ENCODE assay signal across 28 cellular contexts in the genomic region with DNA sequence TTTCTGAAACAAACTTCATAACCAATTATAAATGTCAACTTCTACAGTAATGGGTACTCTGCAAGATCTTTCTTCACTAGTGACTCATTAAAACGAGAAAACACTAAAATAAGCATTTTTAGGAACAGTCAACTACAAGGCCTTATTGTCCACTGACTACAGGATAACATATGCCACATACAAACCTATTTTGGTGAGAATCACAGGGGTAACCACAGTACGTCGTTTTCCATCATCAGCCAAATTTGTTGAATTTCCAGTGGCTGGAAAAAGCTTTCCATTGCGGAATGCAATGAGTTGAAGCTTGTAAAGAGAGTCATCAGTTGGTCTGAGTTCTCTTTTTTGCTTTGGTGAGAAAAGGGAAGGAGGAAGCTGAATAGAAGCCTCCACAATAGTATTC.
"Had no signal": no experiment of that assay in that cellular context is flagged by ENCODE, and none has a peak within 500 bp of the region (broad histone marks: within the 10 kb centered on the region; RNA-seq: fewer than 3 reads in every experiment).

No MANE protein-coding gene starts in this region.

- DNase-seq: hypothalamus; islet precursor cell; left ventricle myocardium inferior; mesendoderm; naive B cell; nucleus accumbens; pancreas; posterior cingulate gyrus; retina; right cardiac atrium; stimulated activated CD4-positive, alpha-beta T cell treated with anti-CD3 and anti-CD28 coated beads, Interleukin-12 subunit alpha, Interleukin-12 subunit beta, amount 100 ng/mL, for 4 hours; stimulated activated CD4-positive, alpha-beta T cell treated with anti-CD3 and anti-CD28 coated beads, Interleukin-15, amount 100 ng/mL, for 24 hours; stimulated activated CD4-positive, alpha-beta T cell treated with anti-CD3 and anti-CD28 coated beads, Interleukin-2, amount 100 ng/mL, for 24 hours; stimulated activated CD4-positive, alpha-beta T cell treated with anti-CD3 and anti-CD28 coated beads, Interleukin-4, amount 100 ng/mL, for 1 hour; stimulated activated naive CD4-positive, alpha-beta T cell; tibial artery; trophoblast cell; upper lobe of right lung had no signal

- H3K27ac ChIP-seq: left ventricle myocardium inferior, pancreas, prostate gland, skin epidermis, suprapubic skin, thoracic aorta, tibial artery, upper lobe of right lung had no signal

- H3K36me3 Mint-ChIP-seq: naive B cell; natural killer cell treated with Interleukin-12 subunit alpha and Interleukin-12 subunit beta and Interleukin-15 and Interleukin-18, amount 100 ng/mL, for 72 hours had no signal

- H3K4me1 Mint-ChIP-seq: naive B cell, neural crest cell had no signal

- H3K9me3 ChIP-seq: left ventricle myocardium inferior, pancreas, prostate gland, suprapubic skin, thoracic aorta, tibial artery, upper lobe of right lung had no signal

- H3K4me1 ChIP-seq: left ventricle myocardium inferior, pancreas, prostate gland, suprapubic skin, upper lobe of right lung had no signal

- H3K9me3 Mint-ChIP-seq: mesothelial cell of epicardium; natural killer cell treated with Interleukin-12 subunit alpha and Interleukin-12 subunit beta and Interleukin-15 and Interleukin-18, amount 100 ng/mL, for 72 hours; neural crest cell; stimulated activated naive CD8-positive, alpha-beta T cell treated with anti-CD3 and anti-CD28 coated beads, Interleukin-15, Interleukin-2, amounts not matched to agents 100 ng/mL and 50 ng/mL, for 24 hours had no signal

- ATAC-seq: natural killer cell treated with Interleukin-12 subunit alpha and Interleukin-12 subunit beta and Interleukin-15 and Interleukin-18, amount 100 ng/mL, for 72 hours; pancreas; right cardiac atrium; sciatic nerve; upper lobe of right lung had no signal

- H3K27me3 ChIP-seq: pancreas, suprapubic skin, tibial artery, upper lobe of right lung had no signal

- H3K36me3 ChIP-seq: left ventricle myocardium inferior, pancreas, prostate gland, thoracic aorta, upper lobe of right lung had no signal

- H3K27ac Mint-ChIP-seq: mesothelial cell of epicardium; naive B cell; natural killer cell treated with Interleukin-12 subunit alpha and Interleukin-12 subunit beta and Interleukin-15 and Interleukin-18, amount 100 ng/mL, for 72 hours; stimulated activated naive CD8-positive, alpha-beta T cell treated with anti-CD3 and anti-CD28 coated beads, Interleukin-15, Interleukin-2, amounts not matched to agents 100 ng/mL and 50 ng/mL, for 24 hours had no signal

- H3K27me3 Mint-ChIP-seq: naive B cell; natural killer cell treated with Interleukin-12 subunit alpha and Interleukin-12 subunit beta and Interleukin-15 and Interleukin-18, amount 100 ng/mL, for 72 hours; stimulated activated naive CD8-positive, alpha-beta T cell treated with anti-CD3 and anti-CD28 coated beads, Interleukin-15, Interleukin-2, amounts not matched to agents 100 ng/mL and 50 ng/mL, for 24 hours had no signal

- H3K4me3 Mint-ChIP-seq: mesothelial cell of epicardium; naive B cell; natural killer cell treated with Interleukin-12 subunit alpha and Interleukin-12 subunit beta and Interleukin-15 and Interleukin-18, amount 100 ng/mL, for 72 hours; neural crest cell; stimulated activated naive CD8-positive, alpha-beta T cell treated with anti-CD3 and anti-CD28 coated beads, Interleukin-15, Interleukin-2, amounts not matched to agents 100 ng/mL and 50 ng/mL, for 24 hours had no signal

- H3K4me3 ChIP-seq: left ventricle myocardium inferior, lung, pancreas, prostate gland, skin epidermis, suprapubic skin, thoracic aorta, tibial artery, upper lobe of right lung had no signal
